Comparison of ENCODE assay signal across 8 cellular contexts in genomic region chr14:80942158-80942738, GRCh38. TPM values are rescaled to one million over a fixed set of nuclear protein-coding genes. Genes with fewer than 3 reads are reported as not detected.
DNase-seq lines count a peak whose midpoint lies in the region; ATAC-seq, FAIRE-seq and TF ChIP-seq lines count a peak whose summit lies in the region.

No MANE protein-coding gene starts in this region.

- no peak overlapping the region for H3K9ac ChIP-seq in neural progenitor cell

- TF ChIP-seq CTCF in neural progenitor cell (IDR thresholded peaks at IDR 0.05), result no peak

- H3K27me3 ChIP-seq in ectodermal cell (ENCODE audit: control insufficient read depth, insufficient read depth, low read length, poor library complexity, severe bottlenecking) (no peaks in the 10 kb centered on the region), neural progenitor cell (no peaks in the 10 kb centered on the region)

- DNase-seq in GM12891 (ENCODE audit: insufficient read length, low spot score), result no peak
- peak; percentile 50 for DNase-seq in NCI-H69 (lab: John Stamatoyannopoulos, UW)
- DNase-seq in neural progenitor cell (ENCODE audit: low spot score), result no peak
- DNase-seq in effector CD4-positive, alpha-beta T cell, result no peak
- no peak for DNase-seq in NCI-H1436 treated with DMSO at 0.1 percent for 48 hours (lab: John Stamatoyannopoulos, UW)
- no peak for DNase-seq in NCI-H2107 (lab: John Stamatoyannopoulos, UW)

- H3K4me3 ChIP-seq in ectodermal cell (ENCODE audit: insufficient read depth, low read depth, low read length), result peak overlapping the region; percentile 97
- H3K4me3 ChIP-seq in neural progenitor cell, result peak overlapping the region; percentile 92

- WGBS in ectodermal cell, 2 experiments, result 55 to 70% methylated on average over 4 to 5 of the region's 5 CpGs

- no peaks in the 10 kb centered on the region for H3K36me3 Mint-ChIP-seq in neural progenitor cell

- H3K27me3 Mint-ChIP-seq in neural progenitor cell (ENCODE audit: insufficient read depth, low read depth), result no peaks in the 10 kb centered on the region

- H3K9me3 ChIP-seq in ectodermal cell (ENCODE audit: control insufficient read depth, low read length) (no peaks in the 10 kb centered on the region), neural progenitor cell (ENCODE audit: low read depth) (no peaks in the 10 kb centered on the region)

- no peaks in the 10 kb centered on the region for H4K20me1 ChIP-seq in neural progenitor cell (ENCODE audit: low read depth)

- FAIRE-seq in GM12891 (lab: Jason Lieb, UNC), result peak; percentile 23

- no peaks in the 10 kb centered on the region for H3K9me3 Mint-ChIP-seq in neural progenitor cell

- H3K4me2 ChIP-seq in neural progenitor cell, result peak overlapping the region; percentile 73

- H3K4me3 Mint-ChIP-seq in neural progenitor cell, result peak overlapping the region; percentile 96

- H3K79me2 ChIP-seq in neural progenitor cell (ENCODE audit: low read depth), result peaks cover 10% of the 10 kb centered on the region

- peak overlapping the region; percentile 87 for H2AFZ ChIP-seq in neural progenitor cell (replicated peaks)

- no peaks in the 10 kb centered on the region for H3K4me1 ChIP-seq in ectodermal cell (ENCODE audit: control insufficient read depth, insufficient read depth, low read length)
- H3K4me1 ChIP-seq in neural progenitor cell, result peaks cover 4% of the 10 kb centered on the region

- H3K27ac ChIP-seq in ectodermal cell (ENCODE audit: insufficient read depth, low read depth, low read length, poor library complexity, severe bottlenecking) (no peak overlapping the region), neural progenitor cell (no peak overlapping the region)

- TF ChIP-seq POLR2A in GM12891 (IDR thresholded peaks at IDR 0.05; ENCODE audit: low read depth, low read length), result no peak

- H3K36me3 ChIP-seq in ectodermal cell (ENCODE audit: control insufficient read depth, insufficient read depth, low read length) (no peaks in the 10 kb centered on the region), neural progenitor cell (no peaks in the 10 kb centered on the region)

- peak overlapping the region; percentile 99 for H3K27ac Mint-ChIP-seq in neural progenitor cell

- peak; percentile 11 for ATAC-seq in GM21786 (IDR thresholded peaks at IDR 0.05; ENCODE audit: unreplicated experiment)

- peaks cover 16% of the 10 kb centered on the region for H3K4me1 Mint-ChIP-seq in neural progenitor cell

- H3F3A ChIP-seq in neural progenitor cell (ENCODE audit: low read depth), result no peaks in the 10 kb centered on the region

TF ChIP-seq in GM12891, 5 proteins besides CTCF, POLR2A, EP300 and RAD21:
- TF ChIP-seq SPI1 (IDR thresholded peaks at IDR 0.05; ENCODE audit: low read depth, low read length), result peak; percentile 80
- TF ChIP-seq TAF1 (IDR thresholded peaks at IDR 0.05; ENCODE audit: low read depth, low read length), result no peak
- no peak for TF ChIP-seq POU2F2 (IDR thresholded peaks at IDR 0.05; ENCODE audit: low read depth, low read length)
- no peak for TF ChIP-seq POLR2AphosphoS5 (IDR thresholded peaks at IDR 0.05; ENCODE audit: low read depth, low read length)
- no peak for TF ChIP-seq PAX5 (IDR thresholded peaks at IDR 0.05; ENCODE audit: insufficient read depth, low read length, severe bottlenecking)

RNA-seq across cellular contexts. Expression of gene CEP128, which starts 0.7 kb away (rescaled TPM):
- 2.0 TPM for polyA plus RNA-seq in GM12891 (2012; ENCODE audit: low read depth, missing spikeins)
- polyA plus RNA-seq in ectodermal cell (2013, experiment 1 of 4), result 8.7 TPM
- polyA plus RNA-seq in ectodermal cell (2013, experiment 2 of 4), result 10.4 TPM
- polyA plus RNA-seq in ectodermal cell (2013, experiment 3 of 4), result 8.7 TPM
- polyA plus RNA-seq in ectodermal cell (2013, experiment 4 of 4), result 6.7 TPM
- total RNA-seq in neural progenitor cell (ENCODE audit: low replicate concordance), result 10.4 and 12.1 TPM in 2 replicates

RNA-seq across cellular contexts. Expression of gene TSHR, which starts 13.2 kb away (rescaled TPM):
- 0.08 TPM for polyA plus RNA-seq in GM12891 (2012; ENCODE audit: low read depth, missing spikeins)
- polyA plus RNA-seq in ectodermal cell (2013, experiment 1 of 4), result 0.28 TPM
- 0.48 TPM for polyA plus RNA-seq in ectodermal cell (2013, experiment 2 of 4)
- 0.21 TPM for polyA plus RNA-seq in ectodermal cell (2013, experiment 3 of 4)
- 0.65 TPM for polyA plus RNA-seq in ectodermal cell (2013, experiment 4 of 4)
- not detected in 2 replicates for total RNA-seq in neural progenitor cell (ENCODE audit: low replicate concordance)
